11 cellular contexts compared by ENCODE assay signal in the genomic region with DNA sequence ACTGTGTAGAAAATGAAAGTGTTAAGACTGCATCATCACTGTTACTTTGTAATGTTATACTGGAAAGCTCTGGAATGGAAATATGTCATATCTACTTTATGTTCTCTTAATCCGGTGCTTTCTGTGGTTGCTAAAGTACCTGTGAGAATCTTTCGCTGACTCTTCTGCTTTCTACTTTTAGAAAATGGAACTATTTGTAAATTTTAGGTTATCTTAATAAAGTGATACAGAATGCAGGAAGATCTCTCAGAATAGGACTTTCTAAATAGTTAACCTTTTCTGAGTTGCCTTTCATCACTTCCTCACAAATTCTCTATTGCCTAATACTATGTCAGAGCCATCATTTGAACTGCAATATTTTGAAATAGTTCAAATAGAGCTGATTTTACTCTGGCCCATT.
A peak's percentile ranks its signal among the peaks of the same experiment; 100 is the strongest.
DNase-seq lines count a peak whose midpoint lies in the region; ATAC-seq and TF ChIP-seq lines count a peak whose summit lies in the region.
"Had no signal": no experiment of that assay in that cellular context is flagged by ENCODE, and none has a peak within 500 bp of the region (broad histone marks: within the 10 kb centered on the region; RNA-seq: fewer than 3 reads in every experiment).

No MANE protein-coding gene starts in this region.

- H3K4me1 ChIP-seq in gastroesophageal sphincter: no peaks in the 10 kb centered on the region
- H3K4me1 ChIP-seq in foreskin keratinocyte: no peaks in the 10 kb centered on the region
- no peaks in the 10 kb centered on the region for H3K4me1 ChIP-seq in SJCRH30

- H3K27me3 ChIP-seq in gastroesophageal sphincter (no peaks in the 10 kb centered on the region), foreskin keratinocyte (no peaks in the 10 kb centered on the region), SJCRH30 (no peaks in the 10 kb centered on the region)
- H3K27me3 ChIP-seq: MG63, tibial nerve had no signal

- H3K4me3 ChIP-seq in fibroblast of villous mesenchyme (ENCODE audit: low read depth, low read length) (no peak overlapping the region), gastroesophageal sphincter (no peak overlapping the region), SJCRH30 (no peak overlapping the region)
- H3K4me3 ChIP-seq: MG63, PC-9, tibial nerve had no signal

- DNase-seq in fibroblast of villous mesenchyme (ENCODE audit: low read depth) (peak; percentile 38), NCI-H748 treated with DMSO at 0.1 percent for 48 hours (lab: John Stamatoyannopoulos, UW) (no peak), foreskin keratinocyte (no peak), SJCRH30 (no peak)
- DNase-seq: MG63, PC-9 had no signal

- H3K9me3 ChIP-seq in gastroesophageal sphincter (no peaks in the 10 kb centered on the region), SJCRH30 (replicated peaks) (no peaks in the 10 kb centered on the region)
- H3K9me3 ChIP-seq: MG63, tibial nerve had no signal

- 80 to 84% methylated on average over 2 of the region's 2 CpGs for WGBS in gastroesophageal sphincter (ENCODE audit: low coverage in 1 of 2), 2 donors

- TF ChIP-seq POLR2A in gastroesophageal sphincter (IDR thresholded peaks at IDR 0.05): no peak

- TF ChIP-seq EP300 in gastroesophageal sphincter (IDR thresholded peaks at IDR 0.05): no peak

- TF ChIP-seq CTCF in fibroblast of villous mesenchyme (IDR thresholded peaks at IDR 0.05; ENCODE audit: insufficient read depth, low read depth, low read length) (no peak), gastroesophageal sphincter (IDR thresholded peaks at IDR 0.05) (no peak), foreskin keratinocyte (conservative IDR thresholded peaks at IDR 0.05) (no peak)

- H3K36me3 ChIP-seq in gastroesophageal sphincter: peaks cover 0 to 4% of the 10 kb centered on the region in 2 donors
- peaks cover 29% of the 10 kb centered on the region for H3K36me3 ChIP-seq in SJCRH30
- H3K36me3 ChIP-seq: MG63 had no signal

- ATAC-seq in GM18511 (IDR thresholded peaks at IDR 0.05; ENCODE audit: unreplicated experiment): peak; percentile 92
- peak; percentile 78 for ATAC-seq in GM21723 (IDR thresholded peaks at IDR 0.05; ENCODE audit: unreplicated experiment)
- peak; percentile 74 for ATAC-seq in HG03521 (IDR thresholded peaks at IDR 0.05; ENCODE audit: unreplicated experiment)
- no peak for ATAC-seq in gastroesophageal sphincter
- ATAC-seq in foreskin keratinocyte: no peak

- H3K27ac ChIP-seq in gastroesophageal sphincter: no peak overlapping the region
- no peak overlapping the region for H3K27ac ChIP-seq in foreskin keratinocyte
- H3K27ac ChIP-seq in SJCRH30: no peak overlapping the region
- H3K27ac ChIP-seq: PC-9, tibial nerve had no signal

Comparison
In these comparisons a context has a peak if more than half of its experiments do, and no peak if none do; other contexts are left out.
1. ATAC-seq: peak in GM18511 (single experiment), GM21723 (single experiment) and HG03521 (single experiment); none in gastroesophageal sphincter (single experiment) and foreskin keratinocyte (single experiment).